Comparison of ENCODE assay signal across 18 cellular contexts in the genomic region with DNA sequence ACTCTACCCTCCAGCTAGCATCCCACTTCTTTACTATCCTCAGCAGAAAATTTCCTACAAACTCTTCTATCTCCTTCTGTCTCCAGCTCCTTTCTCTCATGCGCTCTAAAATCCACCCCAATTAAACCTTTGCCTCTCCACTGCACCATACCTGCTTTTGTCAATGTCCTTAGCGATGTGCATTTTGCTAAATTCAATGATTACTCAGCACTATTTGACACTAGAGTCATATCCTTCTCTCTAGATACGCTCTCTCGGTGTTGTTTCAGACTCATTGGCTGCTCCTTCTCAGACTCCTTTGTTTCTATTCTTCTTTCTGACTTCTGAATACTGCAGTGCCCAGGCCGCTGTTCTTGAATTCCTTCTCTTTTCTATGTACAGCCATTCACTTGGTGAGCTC.
DNase-seq lines count a peak whose midpoint lies in the region; ATAC-seq, FAIRE-seq and TF ChIP-seq lines count a peak whose summit lies in the region.
"Had no signal": no experiment of that assay in that cellular context is flagged by ENCODE, and none has a peak within 500 bp of the region (broad histone marks: within the 10 kb centered on the region; RNA-seq: fewer than 3 reads in every experiment).

No MANE protein-coding gene starts in this region.

- POLR2A ChIA-PET in A549 (lab: Yijun Ruan, JAX) = no interaction called here
- POLR2A ChIA-PET in IMR-90 (lab: Charles Lee; ENCODE audit: unreplicated experiment) = no interaction called here
- POLR2A ChIA-PET in K562 (lab: Yijun Ruan, JAX) = interaction anchor here (1.4 kb wide), 1 partner anchor 12 kb away, joined by 4 read pairs; no protein-coding TSS in a partner anchor

- no peak overlapping the region for H3K23ac ChIP-seq in IMR-90 (ENCODE audit: low read depth, low read length)

- no peak overlapping the region for H4K8ac ChIP-seq in IMR-90 (ENCODE audit: low read depth in 2 of 2, low read length in 2 of 2)

- no peak overlapping the region for H2AK9ac ChIP-seq in IMR-90 (replicated peaks; ENCODE audit: low read depth, low read length, poor library complexity)

- BruUV-seq in IMR-90 (replicated peaks; lab: Mats Ljungman, UMichigan) (no TSS peak), K562 (replicated peaks; lab: Mats Ljungman, UMichigan) (no TSS peak)

- H4K91ac ChIP-seq in IMR-90 (ENCODE audit: insufficient read depth, low read depth, low read length) = no peak overlapping the region

- intact Hi-C loops in IMR-90 (cut with micrococcal nuclease) (no loop called here), K562 (cut with micrococcal nuclease) (no loop called here)

- no peaks in the 10 kb centered on the region for H3K4me1 ChIP-seq in A549
- H3K4me1 ChIP-seq in IMR-90 (ENCODE audit: control insufficient read depth, insufficient read depth, low read length) = no peaks in the 10 kb centered on the region
- H3K4me1 ChIP-seq in K562 (replicated peaks in 1 of 2; ENCODE audit: control insufficient read depth in 2 of 2, insufficient read depth in 2 of 2, low read length in 2 of 2) = no peaks in the 10 kb centered on the region; a peak in 1 of 5 replicates
- H3K4me1 ChIP-seq: Caco-2 had no signal

- no peak for TF ChIP-seq CTCF in A549 (IDR thresholded peaks at IDR 0.05)
- no peak for TF ChIP-seq CTCF in IMR-90 (conservative IDR thresholded peaks at IDR 0.05; ENCODE audit: low read depth, low read length)
- TF ChIP-seq CTCF in K562 (IDR thresholded peaks at IDR 0.05 in 2 of 3, conservative IDR thresholded peaks at IDR 0.05 in 1 of 3; ENCODE audit: insufficient read depth in 2 of 3, low read depth in 1 of 3, low read length in 3 of 3) = no peak

- FAIRE-seq in A549 (lab: Jason Lieb, UNC) (no peak), K562 (lab: Jason Lieb, UNC) (no peak)
- FAIRE-seq: A204.1, G401.6, GM12891 had no signal

- H3K27me3 ChIP-seq in IMR-90 (ENCODE audit: control insufficient read depth, insufficient read depth, low read length) = peaks cover 1% of the 10 kb centered on the region; the same call in 1 of the 2 replicates
- H3K27me3 ChIP-seq in K562 (ENCODE audit: control insufficient read depth in 2 of 2, insufficient read depth in 2 of 2, low read length in 2 of 2) = no peaks in the 10 kb centered on the region

- no peak for ATAC-seq in A549
- ATAC-seq in IMR-90 (ENCODE audit: low read depth) = no peak
- no peak for ATAC-seq in K562
- ATAC-seq in GM18873 (IDR thresholded peaks at IDR 0.05; ENCODE audit: low FRiP score, unreplicated experiment) = no peak
- ATAC-seq: CD8-positive, alpha-beta T cell had no signal

- no peak overlapping the region for H2BK5ac ChIP-seq in IMR-90 (ENCODE audit: low read depth, low read length, poor library complexity, severe bottlenecking)

- H3K9ac ChIP-seq in IMR-90 (ENCODE audit: low read depth, low read length) (no peak overlapping the region), K562 (ENCODE audit: insufficient read depth in 1 of 2, low read depth in 2 of 2, low read length in 2 of 2) (no peak overlapping the region)
- H3K9ac ChIP-seq: BLaER1 treated with 17β-estradiol and CSF1 and Interleukin-3, amounts not matched to agents 10 nM and 100 nM had no signal

- no peak overlapping the region for H3K56ac ChIP-seq in IMR-90 (ENCODE audit: extremely low read depth, insufficient read depth, low read length)

- dilution Hi-C loops in IMR-90 (cut with HindIII; ENCODE audit: low sequenced_read_pairs, unreplicated experiment) = no loop called here

- H2AFZ ChIP-seq in IMR-90 (replicated peaks; ENCODE audit: low read length, poor library complexity) (no peak overlapping the region), K562 (ENCODE audit: low read depth, low read length) (no peak overlapping the region)

- H3K4ac ChIP-seq in IMR-90 (ENCODE audit: low read depth, low read length) = no peak overlapping the region

- no peak overlapping the region for H4K5ac ChIP-seq in IMR-90 (ENCODE audit: low read depth, low read length)

- DNase-seq in A549 (ENCODE audit: low read depth in 1 of 2, low spot score in 1 of 2) (no peak), IMR-90 (no peak), K562 (ENCODE audit: extremely low read depth in 1 of 4, low spot score in 3 of 4) (no peak), NOMO-1 treated with dmso at 0.1 percent for 144 hours (lab: John Stamatoyannopoulos, UW; ENCODE audit: unreplicated experiment) (no peak)
- DNase-seq: 8988T; AML-193; Caco-2; Calu3; CD4-positive, alpha-beta T cell; CD8-positive, alpha-beta T cell; DMS79 treated with DMSO at 0.1 percent for 48 hours; GF-D8 had no signal

- H3K4me2 ChIP-seq in A549 (no peak overlapping the region), IMR-90 (ENCODE audit: low read depth, low read length) (no peak overlapping the region), K562 (ENCODE audit: insufficient read depth, low read length) (no peak overlapping the region)

- no peaks in the 10 kb centered on the region for H3K36me3 ChIP-seq in IMR-90 (ENCODE audit: control insufficient read depth, insufficient read depth, low read length)
- H3K36me3 ChIP-seq in K562 (ENCODE audit: control insufficient read depth, insufficient read depth, low read length) = no peaks in the 10 kb centered on the region
- H3K36me3 ChIP-seq: BLaER1 treated with 17β-estradiol and CSF1 and Interleukin-3, amounts not matched to agents 10 nM and 100 nM had no signal

- CTCF ChIA-PET in A549 (lab: Yijun Ruan, JAX) (interaction anchor here (0.7 to 0.9 kb wide), 2 partner anchors 153 to 170 kb away, joined by 3 to 4 read pairs; no protein-coding TSS in a partner anchor), IMR-90 (lab: Yijun Ruan, JAX) (no interaction called here), K562 (lab: Yijun Ruan, JAX; ENCODE audit: low intra/inter-chr PET ratio) (no interaction called here)

- H3K27ac ChIP-seq in A549 = no peak overlapping the region
- no peak overlapping the region for H3K27ac ChIP-seq in IMR-90 (ENCODE audit: insufficient read depth, low read length)
- no peak overlapping the region for H3K27ac ChIP-seq in K562 (ENCODE audit: extremely low read depth, low read depth, low read length)
- H3K27ac ChIP-seq: BLaER1 treated with 17β-estradiol and CSF1 and Interleukin-3, amounts not matched to agents 10 nM and 100 nM; C4-2B had no signal

- H3K9me1 ChIP-seq in IMR-90 (ENCODE audit: insufficient read depth, low read length) (no peaks in the 10 kb centered on the region), K562 (ENCODE audit: control insufficient read depth, insufficient read depth, low read length) (no peaks in the 10 kb centered on the region)

- no peak overlapping the region for H2AK5ac ChIP-seq in IMR-90 (ENCODE audit: low read depth, low read length)

- in situ Hi-C loops in IMR-90 (cut with MboI; ENCODE audit: low sequenced_read_pairs) (no loop called here), K562 (cut with MboI) (no loop called here)

- H2BK20ac ChIP-seq in IMR-90 (ENCODE audit: low read depth, low read length) = no peak overlapping the region

- TF ChIP-seq EP300 in A549 (IDR thresholded peaks at IDR 0.05) (no peak), K562 (IDR thresholded peaks at IDR 0.05; ENCODE audit: low read length) (no peak)

- no peak overlapping the region for H2BK120ac ChIP-seq in IMR-90 (ENCODE audit: low read depth, low read length)

- no peaks in the 10 kb centered on the region for H4K20me1 ChIP-seq in IMR-90 (ENCODE audit: insufficient read depth, low read length)
- no peaks in the 10 kb centered on the region for H4K20me1 ChIP-seq in K562 (replicated peaks; ENCODE audit: control insufficient read depth, insufficient read depth, low read length)
- H4K20me1 ChIP-seq: BLaER1 treated with 17β-estradiol and CSF1 and Interleukin-3, amounts not matched to agents 10 nM and 100 nM had no signal

- H3K4me3 ChIP-seq in A549 = no peak overlapping the region
- H3K4me3 ChIP-seq in IMR-90 (ENCODE audit: insufficient read depth, low read depth, low read length) = no peak overlapping the region
- H3K4me3 ChIP-seq in K562 = no peak overlapping the region
- H3K4me3 ChIP-seq: BLaER1 treated with 17β-estradiol and CSF1 and Interleukin-3, amounts not matched to agents 10 nM and 100 nM had no signal

- H3K9me3 ChIP-seq in A549 (no peaks in the 10 kb centered on the region), IMR-90 (ENCODE audit: control insufficient read depth, insufficient read depth, low read length) (no peaks in the 10 kb centered on the region), K562 (replicated peaks; ENCODE audit: control insufficient read depth, insufficient read depth, low read depth, low read length) (no peaks in the 10 kb centered on the region)
- H3K9me3 ChIP-seq: Caco-2 had no signal

- H3K14ac ChIP-seq in IMR-90 (replicated peaks; ENCODE audit: low read depth, low read length) = no peak overlapping the region

- no peak overlapping the region for H2BK15ac ChIP-seq in IMR-90 (ENCODE audit: low read depth, low read length)

- H3K18ac ChIP-seq in IMR-90 (ENCODE audit: low read depth, low read length) = no peak overlapping the region

- WGBS in A549 (ENCODE audit: missing lambda C conversion rate) = 86% methylated on average over 5 of the region's 5 CpGs
- WGBS in IMR-90 (ENCODE audit: extremely low coverage in 2 of 2, insufficient read length in 1 of 2), 2 experiments = 94 to 100% methylated on average over 1 to 3 of the region's 5 CpGs
- 22% methylated on average over 5 of the region's 5 CpGs for WGBS in K562 (ENCODE audit: insufficient coverage, low coverage, missing lambda C conversion rate)

- no peaks in the 10 kb centered on the region for H3K79me2 ChIP-seq in K562 (ENCODE audit: control insufficient read depth, insufficient read depth, low read length)

- no peak for TF ChIP-seq RAD21 in A549 (conservative IDR thresholded peaks at IDR 0.05 in 1 of 2, IDR thresholded peaks at IDR 0.05 in 1 of 2)
- no peak for TF ChIP-seq RAD21 in IMR-90 (IDR thresholded peaks at IDR 0.05; ENCODE audit: low read length)
- no peak for TF ChIP-seq RAD21 in K562 (CRISPR knock-in tag; conservative IDR thresholded peaks at IDR 0.05 in 1 of 2, IDR thresholded peaks at IDR 0.05 in 1 of 2)

- no peak for TF ChIP-seq POLR2A in A549 (IDR thresholded peaks at IDR 0.05; ENCODE audit: low read length)
- no peak for TF ChIP-seq POLR2A in IMR-90 (IDR thresholded peaks at IDR 0.05; ENCODE audit: low read depth, low read length)
- no peak for TF ChIP-seq POLR2A in K562 (conservative IDR thresholded peaks at IDR 0.05)

- H3K79me1 ChIP-seq in IMR-90 (ENCODE audit: low read depth in 1 of 2, low read length in 2 of 2) = no peaks in the 10 kb centered on the region

TF ChIP-seq in A549, 52 proteins besides CTCF, POLR2A, EP300 and RAD21:
- no peak for TF ChIP-seq SREBF2 (IDR thresholded peaks at IDR 0.05)
- peak; percentile 81 for TF ChIP-seq MAFK (IDR thresholded peaks at IDR 0.05; ENCODE audit: partially characterized antibody)
- TF ChIP-seq CBX2 (IDR thresholded peaks at IDR 0.05; ENCODE audit: borderline replicate concordance, low read depth) = no peak

TF ChIP-seq in IMR-90, 13 proteins besides CTCF, POLR2A, EP300 and RAD21 (continues in another document):
- no peak for TF ChIP-seq RCOR1 (IDR thresholded peaks at IDR 0.05; ENCODE audit: insufficient replicate concordance, low read length)
- TF ChIP-seq MXI1 (IDR thresholded peaks at IDR 0.05; ENCODE audit: borderline replicate concordance, low read depth, low read length) = no peak
- TF ChIP-seq MAFK (IDR thresholded peaks at IDR 0.05; ENCODE audit: low read depth, low read length) = peak; percentile 66

TF ChIP-seq in K562, 482 proteins besides CTCF, POLR2A, EP300 and RAD21 (continues in another document):
- no peak for TF ChIP-seq ATF7 (IDR thresholded peaks at IDR 0.05)
